In genomic region chr1:145994391-145995120, GRCh38 we compare ENCODE assay signal across 8 cellular contexts. TPM values are rescaled to one million over a fixed set of nuclear protein-coding genes. Genes with fewer than 3 reads are reported as not detected.
A peak's percentile ranks its signal among the peaks of the same experiment; 100 is the strongest.
DNase-seq lines count a peak whose midpoint lies in the region; ATAC-seq and TF ChIP-seq lines count a peak whose summit lies in the region.

No MANE protein-coding gene starts in this region.

- no peak for DNase-seq in AG10803 (ENCODE audit: low read depth)
- no peak for DNase-seq in MG63
- DNase-seq in activated naive CD4-positive, alpha-beta T cell treated with anti-CD3 and anti-CD28 coated beads, Interleukin-2, amount 50 U/mL, for 72 hours (ENCODE audit: low spot score in 2 of 2), result peak; percentile 45 to 73
- no peak for DNase-seq in kidney epithelial cell (ENCODE audit: low read depth)
- no peak for DNase-seq in NCI-H345 treated with DMSO at 0.1 percent for 48 hours (lab: John Stamatoyannopoulos, UW; ENCODE audit: unreplicated experiment)

- H3K9ac ChIP-seq in subcutaneous abdominal adipose tissue (ENCODE audit: low read length in 5 of 5), result peak overlapping the region; percentile 87 to 100 (median 92)

- H3K27ac ChIP-seq in subcutaneous abdominal adipose tissue (ENCODE audit: low read depth, low read length), result peak overlapping the region; percentile 88

- peaks cover 11 to 72% (median 60%) of the 10 kb centered on the region in 5 donors for H3K4me1 ChIP-seq in subcutaneous abdominal adipose tissue (ENCODE audit: control insufficient read depth in 5 of 5, insufficient read depth in 5 of 5, low read length in 5 of 5)

- H3K27me3 ChIP-seq in MG63 (no peaks in the 10 kb centered on the region), kidney epithelial cell (ENCODE audit: control insufficient read depth, insufficient read depth, low read length) (no peaks in the 10 kb centered on the region), subcutaneous abdominal adipose tissue (ENCODE audit: control insufficient read depth in 5 of 5, insufficient read depth in 4 of 5, low read length in 5 of 5) (no peaks in the 10 kb centered on the region)

- peaks cover 48% of the 10 kb centered on the region in 2 donors for H3K36me3 Mint-ChIP-seq in activated naive CD4-positive, alpha-beta T cell treated with anti-CD3 and anti-CD28 coated beads, Interleukin-2, amount 50 U/mL, for 72 hours

- TF ChIP-seq CTCF in AG10803 (conservative IDR thresholded peaks at IDR 0.05; ENCODE audit: low read length) (no peak), kidney epithelial cell (IDR thresholded peaks at IDR 0.05; ENCODE audit: insufficient read depth, low read length, poor library complexity, severe bottlenecking) (no peak)

- ATAC-seq in activated naive CD4-positive, alpha-beta T cell treated with anti-CD3 and anti-CD28 coated beads, Interleukin-2, amount 50 U/mL, for 72 hours, result peak in 1 of 2 donors; percentile 44
- ATAC-seq in HG02970 (IDR thresholded peaks at IDR 0.05; ENCODE audit: low FRiP score, unreplicated experiment), result no peak
- ATAC-seq in HG02763 (IDR thresholded peaks at IDR 0.05; ENCODE audit: unreplicated experiment), result no peak

- H3K9me3 ChIP-seq in MG63 (no peaks in the 10 kb centered on the region), subcutaneous abdominal adipose tissue (ENCODE audit: control insufficient read depth in 5 of 5, low read length in 5 of 5) (no peaks in the 10 kb centered on the region)

- no peaks in the 10 kb centered on the region for H3K9me3 Mint-ChIP-seq in activated naive CD4-positive, alpha-beta T cell treated with anti-CD3 and anti-CD28 coated beads, Interleukin-2, amount 50 U/mL, for 72 hours

- H3K4me3 ChIP-seq in AG10803 (ENCODE audit: low read length) (peak overlapping the region; percentile 99), MG63 (peak overlapping the region; percentile 56), kidney epithelial cell (ENCODE audit: low read depth, low read length) (peak overlapping the region; percentile 95), subcutaneous abdominal adipose tissue (ENCODE audit: low read depth in 1 of 5, low read length in 5 of 5) (peak overlapping the region; percentile 89 to 100 (median 100))

- H3K27ac Mint-ChIP-seq in activated naive CD4-positive, alpha-beta T cell treated with anti-CD3 and anti-CD28 coated beads, Interleukin-2, amount 50 U/mL, for 72 hours, result peak overlapping the region; percentile 96 to 99

- H3K36me3 ChIP-seq in MG63, result peaks cover 28% of the 10 kb centered on the region
- H3K36me3 ChIP-seq in kidney epithelial cell (ENCODE audit: control insufficient read depth, insufficient read depth, low read length), result peaks cover 9% of the 10 kb centered on the region
- H3K36me3 ChIP-seq in subcutaneous abdominal adipose tissue (ENCODE audit: control insufficient read depth in 5 of 5, insufficient read depth in 5 of 5, low read length in 5 of 5), result peaks cover 23 to 38% (median 30%) of the 10 kb centered on the region in 5 donors

RNA-seq across cellular contexts. Expression of gene TXNIP, which starts 1.8 kb away (rescaled TPM):
- total RNA-seq in MG63 (2014; rRNA removed; shearing (Covaris generic); ENCODE audit: low replicate concordance), result 20.4 and 20.6 TPM in 2 replicates
- total RNA-seq in activated naive CD4-positive, alpha-beta T cell treated with anti-CD3 and anti-CD28 coated beads, Interleukin-2, amount 50 U/mL, for 72 hours, result 100 to 1,000 TPM in 1 of 2 donors, 10 to 100 TPM in 1; 67.9 to 120 TPM
- total RNA-seq in kidney epithelial cell, result 14.7 and 19.0 TPM in 2 replicates

RNA-seq across cellular contexts. Expression of gene HJV, which starts 27.0 kb away (rescaled TPM):
- not detected in 2 replicates for total RNA-seq in MG63 (2014; rRNA removed; shearing (Covaris generic); ENCODE audit: low replicate concordance)
- total RNA-seq in activated naive CD4-positive, alpha-beta T cell treated with anti-CD3 and anti-CD28 coated beads, Interleukin-2, amount 50 U/mL, for 72 hours, result not detected
- total RNA-seq in kidney epithelial cell, result not detected in 2 replicates

RNA-seq across cellular contexts. Expression of gene POLR3GL, which starts 30.1 kb away (rescaled TPM):
- total RNA-seq in MG63 (2014; rRNA removed; shearing (Covaris generic); ENCODE audit: low replicate concordance), result 1.8 and 6.8 TPM in 2 replicates
- total RNA-seq in activated naive CD4-positive, alpha-beta T cell treated with anti-CD3 and anti-CD28 coated beads, Interleukin-2, amount 50 U/mL, for 72 hours, result 10 to 100 TPM; 22.0 to 31.9 TPM
- total RNA-seq in kidney epithelial cell, result 12.2 and 14.3 TPM in 2 replicates

RNA-seq across cellular contexts. Expression of gene ANKRD34A, which starts 30.2 kb away (rescaled TPM):
- 0.30 TPM in 1 of 2 replicates, not detected in the other for total RNA-seq in MG63 (2014; rRNA removed; shearing (Covaris generic); ENCODE audit: low replicate concordance)
- 1 to 10 TPM; 5.4 to 9.1 TPM for total RNA-seq in activated naive CD4-positive, alpha-beta T cell treated with anti-CD3 and anti-CD28 coated beads, Interleukin-2, amount 50 U/mL, for 72 hours
- total RNA-seq in kidney epithelial cell, result 0.46 TPM in 1 of 2 replicates, not detected in the other

RNA-seq across cellular contexts. Expression of gene LIX1L, which starts 36.7 kb away (rescaled TPM):
- total RNA-seq in MG63 (2014; rRNA removed; shearing (Covaris generic); ENCODE audit: low replicate concordance), result 30.0 and 38.9 TPM in 2 replicates
- total RNA-seq in activated naive CD4-positive, alpha-beta T cell treated with anti-CD3 and anti-CD28 coated beads, Interleukin-2, amount 50 U/mL, for 72 hours, result 10 to 100 TPM; 47.9 to 50.1 TPM
- 23.2 and 28.0 TPM in 2 replicates for total RNA-seq in kidney epithelial cell

Comparison
In these comparisons a context has a peak if more than half of its experiments do, and no peak if none do; other contexts are left out.
1. DNase-seq: peak in activated naive CD4-positive, alpha-beta T cell treated with anti-CD3 and anti-CD28 coated beads, Interleukin-2, amount 50 U/mL, for 72 hours (2 of 2); none in AG10803 (single experiment), MG63 (single experiment), kidney epithelial cell (single experiment) and NCI-H345 treated with DMSO at 0.1 percent for 48 hours (single experiment).
2. Peak in every context shown above with its lines, with median percentiles within 50 percentile points of each other: H3K4me3 ChIP-seq.